Comparison of ENCODE assay signal across 17 cellular contexts in the genomic region with DNA sequence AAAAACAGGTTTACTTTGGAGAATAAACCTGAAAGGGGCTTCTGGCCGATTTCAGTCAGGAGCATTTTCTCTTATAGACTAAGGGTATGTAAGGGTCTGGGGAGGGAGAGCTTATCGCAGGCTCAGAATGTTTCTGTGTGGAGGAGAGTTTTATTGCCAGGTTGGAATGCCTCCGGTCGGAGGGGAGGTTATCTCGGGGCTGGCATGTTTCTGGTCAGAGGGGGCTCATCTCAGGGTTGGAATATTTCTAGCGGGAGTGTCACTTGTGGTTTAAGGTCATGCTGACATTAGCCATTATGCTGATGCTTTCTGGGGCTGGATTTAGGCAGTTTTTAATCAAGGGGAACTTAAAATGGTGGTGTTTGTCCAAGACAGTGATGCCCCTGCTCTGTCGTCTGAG.
"Had no signal": no experiment of that assay in that cellular context is flagged by ENCODE, and none has a peak within 500 bp of the region (broad histone marks: within the 10 kb centered on the region; RNA-seq: fewer than 3 reads in every experiment).

No MANE protein-coding gene starts in this region.

- H3K36me3 ChIP-seq: ascending aorta, heart left ventricle, upper lobe of left lung had no signal

- H3K27me3 ChIP-seq: ascending aorta, upper lobe of left lung had no signal

- H3K4me1 ChIP-seq: ascending aorta, heart left ventricle, upper lobe of left lung had no signal

- H3K4me3 ChIP-seq: ascending aorta, heart left ventricle, lung, mucosa of descending colon, upper lobe of left lung had no signal

- H3K27ac ChIP-seq: ascending aorta, epithelial cell of prostate, heart left ventricle, upper lobe of left lung had no signal

- ATAC-seq: activated CD4-positive, CD25-positive, alpha-beta regulatory T cell treated with anti-CD3 and anti-CD28 coated beads, Interleukin-2, amount 50 U/mL, for 24 hours; activated naive CD8-positive, alpha-beta T cell treated with anti-CD3 and anti-CD28 coated beads, Interleukin-2, amount 50 U/mL, for 24 hours; activated T-helper 17 cell treated with anti-CD3 and anti-CD28 coated beads, Interleukin-2, amount 50 U/mL, for 72 hours; heart left ventricle; left colon; mucosa of descending colon; natural killer cell; right cardiac atrium; stimulated activated naive CD8-positive, alpha-beta T cell treated with anti-CD3 and anti-CD28 coated beads, Interleukin-15, amount 100 ng/mL, for 72 hours had no signal

- DNase-seq: activated CD4-positive, alpha-beta T cell treated with anti-CD3 and anti-CD28 coated beads, Interleukin-2, amount 50 U/mL, for 4 hours; activated naive CD4-positive, alpha-beta T cell treated with anti-CD3 and anti-CD28 coated beads for 36 hours; activated naive CD8-positive, alpha-beta T cell treated with anti-CD3 and anti-CD28 coated beads, Interleukin-2, amount 50 U/mL, for 24 hours; activated T-cell treated with anti-CD3 and anti-CD28 coated beads for 4 hours; heart left ventricle; left colon; mucosa of descending colon; natural killer cell; occipital lobe; right cardiac atrium; stimulated activated naive CD8-positive, alpha-beta T cell treated with anti-CD3 and anti-CD28 coated beads, Interleukin-15, amount 100 ng/mL, for 72 hours; upper lobe of left lung had no signal
